1 cellular context compared by ENCODE assay signal in genomic region chr7:730501-731439, GRCh38.
TF ChIP-seq lines count a peak whose summit lies in the region.

No MANE protein-coding gene starts in this region.

TF ChIP-seq in K562, 482 proteins besides CTCF, POLR2A, EP300 and RAD21 (continued from another document):
- no peak for TF ChIP-seq PYGO2 (tag; IDR thresholded peaks at IDR 0.05)
- TF ChIP-seq MEF2D (tag; conservative IDR thresholded peaks at IDR 0.05; ENCODE audit: low read depth) = peak; percentile 94
